8 cellular contexts compared by ENCODE assay signal in the genomic region with DNA sequence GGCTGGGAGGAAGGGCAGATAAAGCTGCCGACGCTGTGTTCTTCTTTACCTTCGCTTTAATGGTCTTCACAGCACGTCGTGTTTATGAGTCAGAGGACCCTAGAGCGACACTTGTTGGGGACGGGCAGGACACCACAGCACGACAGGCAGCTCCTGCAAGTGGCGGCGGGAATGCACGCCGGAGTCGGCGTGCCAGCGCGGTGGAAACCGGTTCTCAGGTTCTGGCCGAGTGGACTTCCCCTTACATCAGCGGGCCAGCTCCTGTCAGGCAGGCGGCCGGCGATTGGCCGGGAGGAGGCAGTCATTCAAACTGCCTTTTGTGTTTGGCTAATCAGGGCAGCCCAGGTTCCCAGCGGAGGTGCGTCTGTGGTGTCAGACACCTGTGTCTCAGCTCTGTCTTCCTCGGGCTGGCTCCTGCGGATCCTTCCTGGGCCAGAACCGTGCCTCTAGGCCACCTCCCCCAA.
A peak's percentile ranks its signal among the peaks of the same experiment; 100 is the strongest.
DNase-seq lines count a peak whose midpoint lies in the region; ATAC-seq and TF ChIP-seq lines count a peak whose summit lies in the region.

No MANE protein-coding gene starts in this region.

- H3K4me3 ChIP-seq in hepatocyte: peak overlapping the region; percentile 21

- H3K27me3 ChIP-seq in hepatocyte: no peaks in the 10 kb centered on the region

- peak overlapping the region; percentile 95 for H3K27ac ChIP-seq in hepatocyte

- ATAC-seq in GM21737 (IDR thresholded peaks at IDR 0.05; ENCODE audit: unreplicated experiment) (peak; percentile 57), GM21526 (IDR thresholded peaks at IDR 0.05; ENCODE audit: low FRiP score, unreplicated experiment) (no peak)

- H3K9me3 ChIP-seq in hepatocyte (ENCODE audit: low read depth): no peaks in the 10 kb centered on the region

- no peaks in the 10 kb centered on the region for H4K20me1 ChIP-seq in hepatocyte (ENCODE audit: insufficient read depth, poor library complexity, severe bottlenecking)

- intact Hi-C loops in posterior cingulate gyrus (cut with DNase I): no loop called here

- no peaks in the 10 kb centered on the region for H3K9me2 ChIP-seq in hepatocyte (replicated peaks; ENCODE audit: insufficient read depth)

- H3K4me1 ChIP-seq in hepatocyte (ENCODE audit: insufficient read depth): peaks cover 32% of the 10 kb centered on the region

- H2AFZ ChIP-seq in hepatocyte: no peak overlapping the region

- H3K4me2 ChIP-seq in hepatocyte: peak overlapping the region; percentile 66

- DNase-seq in DMS53 treated with DMSO at 0.1 percent for 48 hours (lab: John Stamatoyannopoulos, UW; ENCODE audit: unreplicated experiment): peak; percentile 89
- DNase-seq in NCI-H1930 (lab: John Stamatoyannopoulos, UW): peak; percentile 45 to 65
- peak in 47 of 58 donors; percentile 3 to 68 (median 27) for DNase-seq in anterior cingulate cortex (lab: John Stamatoyannopoulos, UW)
- peak; percentile 93 for DNase-seq in hepatocyte (ENCODE audit: low spot score)
- DNase-seq in posterior cingulate gyrus: peak; percentile 20 to 94 (median 68)
- DNase-seq in HuH-7.5 (ENCODE audit: low spot score): no peak

- 6% methylated on average over 28 of the region's 28 CpGs for WGBS in hepatocyte (ENCODE audit: low lambda C conversion rate, missing lambda C conversion rate)

- TF ChIP-seq CTCF in hepatocyte (IDR thresholded peaks at IDR 0.05; ENCODE audit: poor library complexity): peak; percentile 32

- H3K36me3 ChIP-seq in hepatocyte (replicated peaks; ENCODE audit: insufficient read depth, low read depth): no peaks in the 10 kb centered on the region

- H3K79me2 ChIP-seq in hepatocyte: peaks cover 28% of the 10 kb centered on the region
